In genomic region chr11:100682247-100682969, GRCh38 we compare ENCODE assay signal across 9 cellular contexts. TPM values are rescaled to one million over a fixed set of nuclear protein-coding genes. Genes with fewer than 3 reads are reported as not detected.
A peak's percentile ranks its signal among the peaks of the same experiment; 100 is the strongest.
DNase-seq lines count a peak whose midpoint lies in the region; ATAC-seq, FAIRE-seq and TF ChIP-seq lines count a peak whose summit lies in the region.
"Had no signal": no experiment of that assay in that cellular context is flagged by ENCODE, and none has a peak within 500 bp of the region (broad histone marks: within the 10 kb centered on the region; RNA-seq: fewer than 3 reads in every experiment).

No MANE protein-coding gene starts in this region.

- peak overlapping the region; percentile 21; the same call in 1 of the 2 replicates for H3K4me2 ChIP-seq in HepG2 (ENCODE audit: low read depth, low read length)

- H4K20me1 ChIP-seq in HepG2 (ENCODE audit: insufficient read depth, low read length) = no peaks in the 10 kb centered on the region

- CTCF ChIA-PET in AG04449 (lab: Yijun Ruan, JAX) = interaction anchor here (0.6 to 9.5 kb wide), 35 partner anchors 10 to 272 kb away, joined by 3 to 133 read pairs (median 5); no protein-coding TSS in a partner anchor
- CTCF ChIA-PET in HEK293 (lab: Yijun Ruan, JAX) = interaction anchor here (0.6 to 2.6 kb wide), 23 partner anchors 10 to 257 kb away, joined by 3 to 15 read pairs (median 4); no protein-coding TSS in a partner anchor
- CTCF ChIA-PET in HepG2 (lab: Yijun Ruan, JAX; ENCODE audit: low intra/inter-chr PET ratio, low total read pairs) = interaction anchor here (0.9 kb wide), 1 partner anchor 250 kb away, joined by 3 read pairs; no protein-coding TSS in a partner anchor

- H3K4me1 ChIP-seq in HEK293 (ENCODE audit: control insufficient read depth, insufficient read depth, low read length) (no peaks in the 10 kb centered on the region), adrenal gland (replicated peaks in 1 of 2) (no peaks in the 10 kb centered on the region), HepG2 (ENCODE audit: insufficient read depth, low read length) (peaks cover 43% of the 10 kb centered on the region)

- no peak overlapping the region for H3K4me3 ChIP-seq in AG04449 (ENCODE audit: low read depth, low read length)
- H3K4me3 ChIP-seq in HEK293 (ENCODE audit: low read depth, low read length) = no peak overlapping the region
- no peak overlapping the region for H3K4me3 ChIP-seq in adrenal gland
- H3K4me3 ChIP-seq in HepG2 (replicated peaks in 1 of 3; ENCODE audit: insufficient read depth in 1 of 3, low read depth in 2 of 3, low read length in 3 of 3) = peak overlapping the region in 1 of 3 experiments; percentile 4; a peak in 1 of 6 replicates

- H3K27me3 ChIP-seq in adrenal gland (no peaks in the 10 kb centered on the region), HepG2 (ENCODE audit: control insufficient read depth in 1 of 2, insufficient read depth in 2 of 2, low read length in 2 of 2) (peaks cover 0 to 5% of the 10 kb centered on the region in 2 experiments; a peak in 2 of 5 replicates)

- DNase-seq in AG04449 (ENCODE audit: low read depth, low spot score) (no peak), adrenal gland (no peak), HepG2 (ENCODE audit: low spot score) (no peak), AG08396 (ENCODE audit: low spot score) (no peak), posterior cingulate gyrus (no peak)
- no peak for DNase-seq in stimulated activated naive CD4-positive, alpha-beta T cell treated with Interleukin-2 at 50 U/mL for 16 hours (lab: John Stamatoyannopoulos, UW)
- DNase-seq: NCI-H2171 treated with DMSO at 0.1 percent for 48 hours had no signal

- in situ Hi-C loops in HepG2 (cut with HindIII; ENCODE audit: extremely low pct_ligation_motif_present, low pct_unique_long_range_greater_than_20kb) = loop anchor here (10.0 kb wide), 2 partner anchors 142 to 172 kb away; no protein-coding TSS in a partner anchor

- BruUV-seq in HepG2 (replicated peaks; lab: Mats Ljungman, UMichigan) = no TSS peak

- no peak for FAIRE-seq in HepG2 (lab: Jason Lieb, UNC)

- H3K36me3 ChIP-seq in HEK293 (ENCODE audit: control insufficient read depth in 2 of 2, insufficient read depth in 1 of 2, low read length in 2 of 2) = no peaks in the 10 kb centered on the region
- no peaks in the 10 kb centered on the region for H3K36me3 ChIP-seq in adrenal gland (replicated peaks in 1 of 2)
- no peaks in the 10 kb centered on the region for H3K36me3 ChIP-seq in HepG2 (replicated peaks in 1 of 2; ENCODE audit: control insufficient read depth in 1 of 2, insufficient read depth in 2 of 2, low read length in 2 of 2)

- H3K79me2 ChIP-seq in HepG2 (ENCODE audit: insufficient read depth, low read length) = no peaks in the 10 kb centered on the region

- POLR2A ChIA-PET in AG04449 (lab: Yijun Ruan, JAX) = no interaction called here
- POLR2A ChIA-PET in HEK293 (lab: Yijun Ruan, JAX) = no interaction called here
- POLR2A ChIA-PET in HepG2 (lab: Yijun Ruan, JAX) = interaction anchor here (1.0 kb wide), 1 partner anchor 94 kb away, joined by 3 read pairs; no protein-coding TSS in a partner anchor

- H3K9ac ChIP-seq in HepG2 (ENCODE audit: insufficient read depth, low read depth, low read length) = no peak overlapping the region

- no peaks in the 10 kb centered on the region for H3K9me3 ChIP-seq in HEK293 (ENCODE audit: control insufficient read depth, insufficient read depth, low read depth, low read length)
- H3K9me3 ChIP-seq in adrenal gland (replicated peaks in 1 of 3) = no peaks in the 10 kb centered on the region
- no peaks in the 10 kb centered on the region for H3K9me3 ChIP-seq in HepG2 (ENCODE audit: low read length)

- ATAC-seq in HepG2 (no peak), HG03097 (IDR thresholded peaks at IDR 0.05; ENCODE audit: low FRiP score, unreplicated experiment) (no peak)

- TF ChIP-seq EP300 in HepG2 (IDR thresholded peaks at IDR 0.05; ENCODE audit: low read depth in 2 of 2, low read length in 2 of 2) (no peak), HepG2 (CRISPR knock-in tag; IDR thresholded peaks at IDR 0.05; ENCODE audit: borderline replicate concordance) (no peak)

- intact Hi-C loops in adrenal gland (cut with DNase I) (loop anchor here (5.0 to 10.0 kb wide), 3 partner anchors 105 to 250 kb away; no protein-coding TSS in a partner anchor), HepG2 (cut with micrococcal nuclease; ENCODE audit: unreplicated experiment) (loop anchor here (2.0 to 10.0 kb wide), 5 partner anchors 92 to 248 kb away; no protein-coding TSS in a partner anchor), posterior cingulate gyrus (cut with DNase I) (loop anchor here (2.0 to 5.0 kb wide), 2 partner anchors 106 to 250 kb away; no protein-coding TSS in a partner anchor)

- 46 to 55% (median 51%) methylated on average over 2 of the region's 2 CpGs for WGBS in adrenal gland, 4 donors
- 13% methylated on average over 2 of the region's 2 CpGs for WGBS in HepG2 (ENCODE audit: low lambda C conversion rate)

- no peak for TF ChIP-seq RAD21 in HepG2 (CRISPR knock-in tag; IDR thresholded peaks at IDR 0.05)

- TF ChIP-seq POLR2A in adrenal gland (IDR thresholded peaks at IDR 0.05) = no peak
- no peak for TF ChIP-seq POLR2A in HepG2 (IDR thresholded peaks at IDR 0.05; ENCODE audit: insufficient read depth in 1 of 2, low read depth in 2 of 2, low read length in 2 of 2)

- TF ChIP-seq CTCF in AG04449 (IDR thresholded peaks at IDR 0.05; ENCODE audit: insufficient read depth, low read length, missing control alignments) = peak; percentile 40
- peak; percentile 17; the same call in 1 of the 2 replicates for TF ChIP-seq CTCF in HEK293 (tag by site-specific recombination; IDR thresholded peaks at IDR 0.05)
- TF ChIP-seq CTCF in adrenal gland (IDR thresholded peaks at IDR 0.05) = peak; percentile 32 to 71 (median 62)
- peak; percentile 33 for TF ChIP-seq CTCF in HepG2 (CRISPR knock-in tag; IDR thresholded peaks at IDR 0.05)

- no peak overlapping the region for H2AFZ ChIP-seq in HepG2 (ENCODE audit: low read length)

- no peak overlapping the region for H3K27ac ChIP-seq in HEK293 (ENCODE audit: extremely low read depth, low read depth, low read length)
- no peak overlapping the region for H3K27ac ChIP-seq in adrenal gland
- no peak overlapping the region for H3K27ac ChIP-seq in HepG2 (ENCODE audit: extremely low read length, insufficient read depth, low read length)

TF ChIP-seq in HEK293, 187 proteins besides CTCF, POLR2A, EP300 and RAD21:
- no peak for TF ChIP-seq ZFHX2 (tag by site-specific recombination; conservative IDR thresholded peaks at IDR 0.05)
- peak; percentile 58 for TF ChIP-seq ZNF654 (tag by site-specific recombination; IDR thresholded peaks at IDR 0.05; ENCODE audit: low read depth)
- TF ChIP-seq ZNF433 (tag by site-specific recombination; IDR thresholded peaks at IDR 0.05; ENCODE audit: low read depth) = no peak

TF ChIP-seq in HepG2, 621 proteins besides CTCF, POLR2A, EP300 and RAD21 (continues in another document):
- TF ChIP-seq HNRNPK (IDR thresholded peaks at IDR 0.05; ENCODE audit: low read depth, low read length, poor library complexity, severe bottlenecking) (peak; percentile 37), ZNF770 (CRISPR knock-in tag; IDR thresholded peaks at IDR 0.05) (peak; percentile 28; the same call in 1 of the 2 replicates), STAG1 (CRISPR knock-in tag; IDR thresholded peaks at IDR 0.05) (peak; percentile 45), PCBP1 (IDR thresholded peaks at IDR 0.05; ENCODE audit: borderline replicate concordance, low read depth, low read length) (no peak), ZNF121 (CRISPR knock-in tag; IDR thresholded peaks at IDR 0.05) (peak; percentile 94), NCOA2 (CRISPR knock-in tag; IDR thresholded peaks at IDR 0.05) (no peak), SOX6 (IDR thresholded peaks at IDR 0.05) (no peak), SOX6 (CRISPR knock-in tag; IDR thresholded peaks at IDR 0.05) (peak; percentile 46; the same call in 1 of the 2 replicates)

RNA-seq across cellular contexts. Expression of gene ARHGAP42, which starts 4.7 kb away (rescaled TPM):
- 10 to 100 TPM in 6 of 8 donors, 1 to 10 TPM in 2; 6.8 to 23.2 (median 12.4) TPM for total RNA-seq in adrenal gland
- 1 to 10 TPM; 2.5 to 6.7 (median 3.0) TPM for polyA plus RNA-seq in adrenal gland
- total RNA-seq in HepG2 (2016; rRNA removed; fragmentation: Illumina TruSeq; extraction: Trizol) = 4.3 and 4.8 TPM in 2 replicates
- 1.1 and 1.9 TPM in 2 replicates for total RNA-seq in HepG2 (2016; cell fraction: cytosol; rRNA removed; fragmentation: Illumina TruSeq; extraction: Trizol; ENCODE audit: low read depth)
- total RNA-seq in HepG2 (2016; cell fraction: insoluble cytoplasmic fraction; rRNA removed; fragmentation: Illumina TruSeq; extraction: Trizol) = 4.6 and 5.0 TPM in 2 replicates
- 2.0 and 2.2 TPM in 2 replicates for total RNA-seq in HepG2 (2016; cell fraction: membrane; rRNA removed; fragmentation: Illumina TruSeq; extraction: Trizol)
- total RNA-seq in HepG2 (2016; cell fraction: nucleus; rRNA removed; fragmentation: Illumina TruSeq; extraction: Trizol) = 5.8 and 7.5 TPM in 2 replicates
- polyA plus RNA-seq in HepG2 (2011; rRNA removed) = 2.5 and 2.7 TPM in 2 replicates
- 1.1 and 2.3 TPM in 2 replicates for polyA plus RNA-seq in HepG2 (2011; cell fraction: cytosol; rRNA removed)
- 2.3 and 2.4 TPM in 2 replicates for polyA plus RNA-seq in HepG2 (2011; cell fraction: nucleus; rRNA removed)
- 1.4 and 2.0 TPM in 2 replicates for polyA plus RNA-seq in HepG2 (2012)
- polyA plus RNA-seq in HepG2 (2016; cell fraction: cytosol; fragmentation: Illumina TruSeq; extraction: Trizol; ENCODE audit: low read depth) = 0.18 and 0.35 TPM in 2 replicates
- 3.1 and 3.6 TPM in 2 replicates for polyA plus RNA-seq in HepG2 (2016; cell fraction: insoluble cytoplasmic fraction; fragmentation: Illumina TruSeq; extraction: Trizol; ENCODE audit: low read depth)
- polyA plus RNA-seq in HepG2 (2016; cell fraction: membrane; fragmentation: Illumina TruSeq; extraction: Trizol; ENCODE audit: low read depth) = 0.64 and 0.72 TPM in 2 replicates
- polyA plus RNA-seq in HepG2 (2016; cell fraction: nucleus; fragmentation: Illumina TruSeq; extraction: Trizol; ENCODE audit: insufficient read depth, low read depth) = 3.7 and 4.6 TPM in 2 replicates
- 1.2 and 6.8 TPM in 2 replicates for polyA minus RNA-seq in HepG2 (2011; rRNA and poly(A)+ RNA removed; ENCODE audit: low replicate concordance)
- polyA minus RNA-seq in HepG2 (2011; cell fraction: cytosol; rRNA and poly(A)+ RNA removed) = 2.6 and 4.1 TPM in 2 replicates
- polyA minus RNA-seq in HepG2 (2011; cell fraction: nucleus; rRNA and poly(A)+ RNA removed) = 8.9 and 13.4 TPM in 2 replicates
